31 cellular contexts compared by ENCODE assay signal in the genomic region with DNA sequence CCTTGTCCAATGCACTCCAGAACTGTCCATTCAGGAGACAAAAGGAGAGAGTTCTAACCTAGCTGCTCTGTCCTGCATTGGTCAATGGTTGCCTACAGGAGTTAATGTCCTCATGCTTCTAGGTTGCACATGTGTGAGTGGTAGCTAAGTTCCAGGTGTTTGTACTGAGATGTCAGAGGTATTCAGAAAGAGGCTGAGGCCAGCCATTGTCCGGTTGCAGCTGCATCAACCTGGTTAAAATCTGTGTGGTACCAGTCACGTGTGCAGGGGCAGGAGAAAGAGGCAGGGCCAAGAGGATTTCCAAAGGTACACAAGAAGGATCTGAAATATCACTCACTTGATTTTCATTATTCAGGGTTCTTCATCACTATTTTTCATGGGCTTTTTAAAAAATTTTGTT.
"Had no signal": no experiment of that assay in that cellular context is flagged by ENCODE, and none has a peak within 500 bp of the region (broad histone marks: within the 10 kb centered on the region; RNA-seq: fewer than 3 reads in every experiment).

No MANE protein-coding gene starts in this region.

- H3K36me3 ChIP-seq: neutrophil, ovary, spleen, suprapubic skin, tibial artery, transverse colon, upper lobe of left lung, vagina had no signal

- H3K4me3 Mint-ChIP-seq: naive thymus-derived CD4-positive, alpha-beta T cell; natural killer cell; nephron; stimulated activated memory B cell treated with anti-CD40 and anti-IgM and Interleukin-4, amounts not matched to agents 10 μg/mL and 1 μg/mL and 100 μg/mL, for 72 hours; stimulated activated naive CD8-positive, alpha-beta T cell treated with anti-CD3 and anti-CD28 coated beads, Interleukin-15, amount 100 ng/mL, for 72 hours had no signal

- H3K79me2 ChIP-seq: parathyroid adenoma had no signal

- H3K9ac ChIP-seq: parathyroid adenoma had no signal

- H3K27me3 ChIP-seq: neutrophil, ovary, spleen, suprapubic skin, testis, tibial artery, transverse colon, upper lobe of left lung, vagina had no signal

- H3K4me1 ChIP-seq: parathyroid adenoma, psoas muscle, spleen, suprapubic skin, testis, upper lobe of left lung, vagina had no signal

- H3K27me3 Mint-ChIP-seq: progenitor cell of endocrine pancreas; stimulated activated memory B cell treated with anti-CD40 and anti-IgM and Interleukin-4, amounts not matched to agents 10 μg/mL and 1 μg/mL and 100 μg/mL, for 72 hours had no signal

- H3K36me3 Mint-ChIP-seq: naive thymus-derived CD4-positive, alpha-beta T cell; natural killer cell; stimulated activated memory B cell treated with anti-CD40 and anti-IgM and Interleukin-4, amounts not matched to agents 10 μg/mL and 1 μg/mL and 100 μg/mL, for 72 hours had no signal

- H3K4me1 Mint-ChIP-seq: natural killer cell; nephron; stimulated activated memory B cell treated with anti-CD40 and anti-IgM and Interleukin-4, amounts not matched to agents 10 μg/mL and 1 μg/mL and 100 μg/mL, for 72 hours; stimulated activated naive CD8-positive, alpha-beta T cell treated with anti-CD3 and anti-CD28 coated beads, Interleukin-15, amount 100 ng/mL, for 72 hours had no signal

- H3K4me2 ChIP-seq: smooth muscle cell had no signal

- H2AFZ ChIP-seq: parathyroid adenoma had no signal

- H3K9me3 Mint-ChIP-seq: natural killer cell; nephron; stimulated activated memory B cell treated with anti-CD40 and anti-IgM and Interleukin-4, amounts not matched to agents 10 μg/mL and 1 μg/mL and 100 μg/mL, for 72 hours; stimulated activated naive CD8-positive, alpha-beta T cell treated with anti-CD3 and anti-CD28 coated beads, Interleukin-15, amount 100 ng/mL, for 72 hours had no signal

- H3K27ac Mint-ChIP-seq: natural killer cell; nephron; progenitor cell of endocrine pancreas; stimulated activated memory B cell treated with anti-CD40 and anti-IgM and Interleukin-4, amounts not matched to agents 10 μg/mL and 1 μg/mL and 100 μg/mL, for 72 hours; stimulated activated naive CD8-positive, alpha-beta T cell treated with anti-CD3 and anti-CD28 coated beads, Interleukin-15, amount 100 ng/mL, for 72 hours had no signal

- H3K27ac ChIP-seq: neutrophil, ovary, parathyroid adenoma, psoas muscle, skin epidermis, spleen, suprapubic skin, testis, tibial artery, transverse colon, upper lobe of left lung, vagina had no signal

- DNase-seq: naive thymus-derived CD4-positive, alpha-beta T cell; natural killer cell; nucleus accumbens; ovary; posterior cingulate gyrus; psoas muscle; right cardiac atrium; spleen; stimulated activated CD4-positive, alpha-beta T cell treated with anti-CD3 and anti-CD28 coated beads, Interleukin-12 subunit alpha, Interleukin-12 subunit beta, amount 100 ng/mL, for 4 hours; stimulated activated CD4-positive, alpha-beta T cell treated with anti-CD3 and anti-CD28 coated beads, Interleukin-1b, Interleukin-23, amount 100 ng/mL, for 48 hours; stimulated activated CD4-positive, alpha-beta T cell treated with anti-CD3 and anti-CD28 coated beads, Interleukin-4, amount 100 ng/mL, for 1 hour; stimulated activated CD4-positive, alpha-beta T cell treated with anti-CD3 and anti-CD28 coated beads, Interleukin-4, amount 100 ng/mL, for 4 hours; stimulated activated CD8-positive, alpha-beta memory T cell treated with anti-CD3 and anti-CD28 coated beads, Interleukin-4, amount 100 ng/mL, for 48 hours; stimulated activated naive CD4-positive, alpha-beta T cell; stimulated activated naive CD8-positive, alpha-beta T cell treated with anti-CD3 and anti-CD28 coated beads, Interleukin-15, amount 100 ng/mL, for 72 hours; stimulated activated naive CD8-positive, alpha-beta T cell treated with anti-CD3 and anti-CD28 coated beads, Interleukin-15, Interleukin-2, amounts not matched to agents 100 U/mL and 50 U/mL, for 24 hours; substantia nigra; testis; tibial artery; transverse colon; upper lobe of left lung had no signal

- H3K4me3 ChIP-seq: ovary, psoas muscle, skin epidermis, smooth muscle cell, spleen, suprapubic skin, testis, tibial artery, transverse colon, upper lobe of left lung, vagina had no signal

- H3K9me3 ChIP-seq: neutrophil, ovary, psoas muscle, spleen, suprapubic skin, testis, tibial artery, transverse colon, upper lobe of left lung, vagina had no signal

- ATAC-seq: naive thymus-derived CD4-positive, alpha-beta T cell; natural killer cell; psoas muscle; right cardiac atrium; sciatic nerve; stimulated activated memory B cell treated with anti-CD40 and anti-IgM and Interleukin-4, amounts not matched to agents 10 μg/mL and 1 μg/mL and 100 μg/mL, for 72 hours; stimulated activated naive CD8-positive, alpha-beta T cell treated with anti-CD3 and anti-CD28 coated beads, Interleukin-15, amount 100 ng/mL, for 72 hours; stimulated activated naive CD8-positive, alpha-beta T cell treated with anti-CD3 and anti-CD28 coated beads, Interleukin-15, Interleukin-2, amounts not matched to agents 100 U/mL and 50 U/mL, for 24 hours had no signal
